ENCODE assay signal across 13 cellular contexts in the genomic region with DNA sequence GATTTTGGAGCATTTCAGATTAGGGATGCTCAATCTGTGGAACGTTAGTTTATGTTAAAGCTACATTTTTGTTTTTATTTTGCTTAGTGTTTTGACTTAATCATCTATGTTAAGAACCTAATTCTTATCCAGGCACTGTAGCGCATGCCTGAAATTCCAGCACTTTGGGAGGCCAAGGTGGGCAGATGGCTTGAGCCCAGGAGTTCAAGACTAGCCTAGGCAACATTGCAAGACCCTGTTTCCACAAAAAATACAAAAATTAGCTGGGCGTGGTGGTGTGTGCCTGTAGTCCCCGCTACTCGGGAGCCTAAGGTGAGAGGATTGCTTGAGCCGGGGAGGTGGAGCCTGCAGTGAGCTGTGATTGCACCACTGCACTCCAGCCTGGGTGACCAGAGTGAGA.
"Had no signal": no experiment of that assay in that cellular context is flagged by ENCODE, and none has a peak within 500 bp of the region (broad histone marks: within the 10 kb centered on the region; RNA-seq: fewer than 3 reads in every experiment).

No MANE protein-coding gene starts in this region.

- H3K9me3 ChIP-seq: adrenal gland, upper lobe of right lung had no signal

- H3K4me3 ChIP-seq: adrenal gland, upper lobe of right lung had no signal

- H3K27ac ChIP-seq: adrenal gland, upper lobe of right lung had no signal

- H3K36me3 Mint-ChIP-seq: activated naive CD4-positive, alpha-beta T cell treated with anti-CD3 and anti-CD28 coated beads, Interleukin-2, amount 50 U/mL, for 24 hours; natural killer cell had no signal

- H3K4me3 Mint-ChIP-seq: activated CD4-positive, alpha-beta memory T cell treated with anti-CD3 and anti-CD28 coated beads, Interleukin-2, amount 10 ng/mL, durations not matched to agents 7 days and 5 days; activated naive CD4-positive, alpha-beta T cell treated with anti-CD3 and anti-CD28 coated beads, Interleukin-2, amount 50 U/mL, for 24 hours; activated T-cell treated with anti-CD3 and anti-CD28 coated beads, Interleukin-2, amount 50 U/mL, for 4 hours; memory B cell; natural killer cell had no signal

- ATAC-seq: activated T-cell treated with anti-CD3 and anti-CD28 coated beads, Interleukin-2, amount 50 U/mL, for 4 hours; natural killer cell; stimulated activated naive CD8-positive, alpha-beta T cell treated with anti-CD3 and anti-CD28 coated beads, Interleukin-15, Interleukin-2, amounts not matched to agents 100 U/mL and 50 U/mL, for 24 hours had no signal

- H3K27ac Mint-ChIP-seq: activated CD4-positive, alpha-beta memory T cell treated with anti-CD3 and anti-CD28 coated beads, Interleukin-2, amount 10 ng/mL, durations not matched to agents 7 days and 5 days; activated naive CD4-positive, alpha-beta T cell treated with anti-CD3 and anti-CD28 coated beads, Interleukin-2, amount 50 U/mL, for 24 hours; memory B cell; natural killer cell had no signal

- H3K27me3 ChIP-seq: adrenal gland, upper lobe of right lung had no signal

- H3K4me1 Mint-ChIP-seq: activated CD4-positive, alpha-beta memory T cell treated with anti-CD3 and anti-CD28 coated beads, Interleukin-2, amount 10 ng/mL, durations not matched to agents 7 days and 5 days; activated naive CD4-positive, alpha-beta T cell treated with anti-CD3 and anti-CD28 coated beads, Interleukin-2, amount 50 U/mL, for 24 hours; natural killer cell had no signal

- H3K36me3 ChIP-seq: adrenal gland, upper lobe of right lung had no signal

- DNase-seq: activated CD4-positive, alpha-beta memory T cell treated with anti-CD3 and anti-CD28 coated beads, Interleukin-2, amount 10 ng/mL, durations not matched to agents 7 days and 5 days; activated CD4-positive, alpha-beta T cell treated with anti-CD3 and anti-CD28 coated beads for 1 hour; activated effector memory CD4-positive, alpha-beta T cell treated with Interleukin-2 at 50 U/mL for 16 hours; activated T-cell treated with anti-CD3 and anti-CD28 coated beads, Interleukin-2, amount 50 U/mL, for 4 hours; islet precursor cell; natural killer cell; posterior cingulate gyrus; stimulated activated naive CD8-positive, alpha-beta T cell treated with anti-CD3 and anti-CD28 coated beads, Interleukin-15, Interleukin-2, amounts not matched to agents 100 U/mL and 50 U/mL, for 24 hours; T1000; upper lobe of right lung had no signal

- H3K9me3 Mint-ChIP-seq: natural killer cell had no signal
